ENCODE assay signal across 9 cellular contexts in the genomic region with DNA sequence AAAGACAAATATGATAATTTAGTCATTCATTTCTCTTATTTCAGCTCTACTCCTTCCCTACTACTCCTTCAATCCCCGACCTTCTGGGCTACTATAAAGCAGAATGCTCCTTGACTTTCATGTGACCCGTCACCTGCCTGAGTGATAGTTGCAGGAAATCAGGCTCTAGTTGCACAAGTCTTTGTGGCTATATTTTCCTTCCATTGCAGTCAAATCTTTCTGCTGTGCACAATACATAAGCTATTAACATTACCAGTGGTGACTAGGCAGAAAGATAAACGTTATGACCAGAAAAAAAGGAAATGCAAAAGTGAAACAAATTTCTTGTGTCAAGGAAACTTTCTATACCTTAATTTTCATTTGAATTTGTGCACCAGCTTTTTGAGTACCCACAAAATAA. TPM values are rescaled to one million over a fixed set of nuclear protein-coding genes. Genes with fewer than 3 reads are reported as not detected.
DNase-seq lines count a peak whose midpoint lies in the region; ATAC-seq, FAIRE-seq and TF ChIP-seq lines count a peak whose summit lies in the region.
"Had no signal": no experiment of that assay in that cellular context is flagged by ENCODE, and none has a peak within 500 bp of the region (broad histone marks: within the 10 kb centered on the region; RNA-seq: fewer than 3 reads in every experiment).

No MANE protein-coding gene starts in this region.

- H3K27me3 ChIP-seq in colonic mucosa (no peaks in the 10 kb centered on the region), gastrocnemius medialis (no peaks in the 10 kb centered on the region), BE2C (no peaks in the 10 kb centered on the region)

- TF ChIP-seq POLR2A in H54 (IDR thresholded peaks at IDR 0.05; ENCODE audit: low read depth, low read length) (no peak), gastrocnemius medialis (IDR thresholded peaks at IDR 0.05) (no peak)

- ATAC-seq in GM18508 (IDR thresholded peaks at IDR 0.05; ENCODE audit: insufficient read depth, unreplicated experiment) (peak; percentile 66), left colon (peak; percentile 75), gastrocnemius medialis (no peak)

- H3K9me3 ChIP-seq in colonic mucosa = no peaks in the 10 kb centered on the region
- H3K9me3 ChIP-seq in gastrocnemius medialis = no peaks in the 10 kb centered on the region
- no peaks in the 10 kb centered on the region for H3K9me3 ChIP-seq in BE2C

- no peak overlapping the region for H3K27ac ChIP-seq in colonic mucosa
- no peak overlapping the region for H3K27ac ChIP-seq in gastrocnemius medialis

- peak; percentile 80 for FAIRE-seq in H54 (lab: Jason Lieb, UNC)

- H3K9ac ChIP-seq in colonic mucosa (ENCODE audit: low read depth in 2 of 2, low read length in 2 of 2) = no peak overlapping the region

- H3K36me3 ChIP-seq in colonic mucosa (no peaks in the 10 kb centered on the region), gastrocnemius medialis (no peaks in the 10 kb centered on the region), BE2C (no peaks in the 10 kb centered on the region)

- no peak for TF ChIP-seq CTCF in colonic mucosa (IDR thresholded peaks at IDR 0.05)
- no peak for TF ChIP-seq CTCF in gastrocnemius medialis (IDR thresholded peaks at IDR 0.05 in 4 of 5, conservative IDR thresholded peaks at IDR 0.05 in 1 of 5)
- no peak for TF ChIP-seq CTCF in BE2C (IDR thresholded peaks at IDR 0.05; ENCODE audit: low read depth, low read length)

- H3K4me1 ChIP-seq in colonic mucosa (no peaks in the 10 kb centered on the region), gastrocnemius medialis (peaks cover 0 to 3% of the 10 kb centered on the region in 2 donors), BE2C (peaks cover 22% of the 10 kb centered on the region)

- intact Hi-C loops in left colon (cut with DNase I, micrococcal nuclease) (no loop called here), colonic mucosa (cut with DNase I) (no loop called here), gastrocnemius medialis (cut with DNase I; ENCODE audit: low total_unique reads) (no loop called here)

- DNase-seq in H54 (ENCODE audit: insufficient read length, low spot score) (no peak), NAMALWA (ENCODE audit: low spot score) (peak; percentile 39), left colon (no peak), colonic mucosa (no peak), gastrocnemius medialis (no peak), BE2C (no peak)
- DNase-seq in activated effector memory CD4-positive, alpha-beta T cell treated with anti-CD3 and anti-CD28 coated beads, Interleukin-2, amount 50 U/mL, for 16 hours = no peak

- H3K4me3 ChIP-seq in colonic mucosa (no peak overlapping the region), gastrocnemius medialis (no peak overlapping the region), BE2C (ENCODE audit: low read depth, low read length) (no peak overlapping the region)

- in situ Hi-C loops in gastrocnemius medialis (cut with MboI; ENCODE audit: low sequenced_read_pairs in 4 of 4) = no loop called here

RNA-seq across cellular contexts. Expression of gene SUCNR1, which starts 2.3 kb away (rescaled TPM):
- total RNA-seq in left colon (under 1 TPM; 0.15 to 0.47 TPM), colonic mucosa (under 1 TPM; 0.05 to 0.42 TPM), gastrocnemius medialis (under 1 TPM in 2 of 4 donors, not detected in 2; 0.10 to 0.20 TPM)
- polyA plus RNA-seq in BE2C (2012; ENCODE audit: insufficient read depth, insufficient read length, low read depth) = not detected
- total RNA-seq: lung microvascular endothelial cell had no signal

Comparison
In these comparisons a context has a peak if more than half of its experiments do, and no peak if none do; other contexts are left out.
1. ATAC-seq: peak in GM18508 (single experiment) and left colon (single experiment); none in gastrocnemius medialis (0 of 2).